18 cellular contexts compared by ENCODE assay signal in genomic region chr19:11273288-11273687, GRCh38. TPM values are rescaled to one million over a fixed set of nuclear protein-coding genes. Genes with fewer than 3 reads are reported as not detected.
DNase-seq lines count a peak whose midpoint lies in the region; ATAC-seq, FAIRE-seq and TF ChIP-seq lines count a peak whose summit lies in the region.
"Had no signal": no experiment of that assay in that cellular context is flagged by ENCODE, and none has a peak within 500 bp of the region (broad histone marks: within the 10 kb centered on the region; RNA-seq: fewer than 3 reads in every experiment).

No MANE protein-coding gene starts in this region.

- TF ChIP-seq EP300 in K562 (IDR thresholded peaks at IDR 0.05; ENCODE audit: low read length), result no peak

- H3K36me3 ChIP-seq in left ventricle myocardium inferior (no peaks in the 10 kb centered on the region), K562 (ENCODE audit: control insufficient read depth, insufficient read depth, low read length) (no peaks in the 10 kb centered on the region), mesendoderm (ENCODE audit: control insufficient read depth, insufficient read depth, low read length) (no peaks in the 10 kb centered on the region), PC-3 (ENCODE audit: low read depth, low read length) (no peaks in the 10 kb centered on the region)
- H3K36me3 ChIP-seq: BLaER1 had no signal

- H2BK15ac ChIP-seq in mesendoderm (replicated peaks; ENCODE audit: low read depth), result no peak overlapping the region

- H3K79me1 ChIP-seq in mesendoderm (ENCODE audit: low read length), result no peaks in the 10 kb centered on the region

- H3K4me3 ChIP-seq in left ventricle myocardium inferior (no peak overlapping the region), K562 (no peak overlapping the region), mesendoderm (ENCODE audit: low read length) (no peak overlapping the region), PC-3 (ENCODE audit: low read length) (no peak overlapping the region)
- H3K4me3 ChIP-seq: BLaER1, GM12878 had no signal

- TF ChIP-seq CTCF in left ventricle myocardium inferior (IDR thresholded peaks at IDR 0.05; ENCODE audit: borderline replicate concordance) (no peak), K562 (IDR thresholded peaks at IDR 0.05 in 2 of 3, conservative IDR thresholded peaks at IDR 0.05 in 1 of 3; ENCODE audit: insufficient read depth in 2 of 3, low read depth in 1 of 3, low read length in 3 of 3) (no peak), PC-3 (conservative IDR thresholded peaks at IDR 0.05; ENCODE audit: low read depth, low read length) (no peak)

- CTCF ChIA-PET in K562 (lab: Yijun Ruan, JAX; ENCODE audit: low intra/inter-chr PET ratio) (no interaction called here), PC-3 (lab: Charles Lee) (interaction anchor here (0.6 kb wide), 2 partner anchors 130 to 796 kb away, joined by 3 read pairs; no protein-coding TSS in a partner anchor)

- POLR2A ChIA-PET in K562 (lab: Yijun Ruan, JAX) (interaction anchor here (0.5 to 0.6 kb wide), 2 partner anchors 10 to 101 kb away, joined by 3 read pairs; partner anchors contain the start of gene SWSAP1), PC-3 (lab: Charles Lee; ENCODE audit: unreplicated experiment) (interaction anchor here (0.6 kb wide), 1 partner anchor 17 kb away, joined by 3 read pairs; no protein-coding TSS in a partner anchor)

- H3K23ac ChIP-seq in mesendoderm (ENCODE audit: low read length), result no peak overlapping the region

- H3K9ac ChIP-seq in K562 (ENCODE audit: insufficient read depth in 1 of 2, low read depth in 2 of 2, low read length in 2 of 2), result no peak overlapping the region
- H3K9ac ChIP-seq in mesendoderm (ENCODE audit: low read length), result no peak overlapping the region
- H3K9ac ChIP-seq in PC-3 (ENCODE audit: low read length), result no peak overlapping the region
- H3K9ac ChIP-seq: BLaER1 had no signal

- no peak overlapping the region for H3K18ac ChIP-seq in mesendoderm (ENCODE audit: low read length)

- H3K4me1 ChIP-seq in left ventricle myocardium inferior (peaks cover 24% of the 10 kb centered on the region), K562 (replicated peaks in 1 of 2; ENCODE audit: control insufficient read depth in 2 of 2, insufficient read depth in 2 of 2, low read length in 2 of 2) (peaks cover 0 to 5% of the 10 kb centered on the region in 2 experiments; a peak in 2 of 5 replicates), mesendoderm (ENCODE audit: control insufficient read depth, low read depth, low read length) (no peaks in the 10 kb centered on the region), PC-3 (ENCODE audit: insufficient read depth, low read length) (peaks cover 11% of the 10 kb centered on the region)

- no peaks in the 10 kb centered on the region for H3K9me1 ChIP-seq in K562 (ENCODE audit: control insufficient read depth, insufficient read depth, low read length)

- H3K4me2 ChIP-seq in K562 (ENCODE audit: insufficient read depth, low read length) (no peak overlapping the region), mesendoderm (ENCODE audit: low read length) (no peak overlapping the region), PC-3 (ENCODE audit: low read length) (no peak overlapping the region)
- H3K4me2 ChIP-seq: BLaER1 had no signal

- H2BK5ac ChIP-seq in mesendoderm (ENCODE audit: low read length), result no peak overlapping the region

- no peak overlapping the region for H3K4ac ChIP-seq in mesendoderm (ENCODE audit: low read depth, low read length)

- peaks cover 4% of the 10 kb centered on the region for H3F3A ChIP-seq in PC-3 (ENCODE audit: low read length, unreplicated experiment)

- 0% methylated on average over 2 of the region's 2 CpGs for WGBS in K562 (ENCODE audit: insufficient coverage, low coverage, missing lambda C conversion rate)
- no CpG with 5 or more reads among the region's 2 CpGs for WGBS in mesendoderm (ENCODE audit: extremely low coverage, insufficient coverage, low lambda C conversion rate)

- H3K79me2 ChIP-seq in K562 (ENCODE audit: control insufficient read depth, insufficient read depth, low read length), result no peaks in the 10 kb centered on the region
- H3K79me2 ChIP-seq in mesendoderm (ENCODE audit: control insufficient read depth, insufficient read depth, low read length), result no peaks in the 10 kb centered on the region
- H3K79me2 ChIP-seq in PC-3 (ENCODE audit: low read length), result no peaks in the 10 kb centered on the region

- H3K27ac ChIP-seq in left ventricle myocardium inferior (replicated peaks), result peak overlapping the region; percentile 77
- no peak overlapping the region for H3K27ac ChIP-seq in K562 (ENCODE audit: extremely low read depth, low read depth, low read length)
- no peak overlapping the region for H3K27ac ChIP-seq in mesendoderm (ENCODE audit: low read depth, low read length)
- H3K27ac ChIP-seq in PC-3 (ENCODE audit: low read length), result no peak overlapping the region
- H3K27ac ChIP-seq: BLaER1 had no signal

- FAIRE-seq in K562 (lab: Jason Lieb, UNC), result no peak
- FAIRE-seq: GM12878, HepG2, HTR-8/SVneo had no signal

- TF ChIP-seq POLR2A in K562 (conservative IDR thresholded peaks at IDR 0.05), result no peak

- H2BK120ac ChIP-seq in mesendoderm (ENCODE audit: low read depth, low read length), result no peak overlapping the region

- no peak overlapping the region for H2AK5ac ChIP-seq in mesendoderm (ENCODE audit: low read length)

- ATAC-seq in Right ventricle myocardium inferior, result no peak
- ATAC-seq in K562, result no peak
- ATAC-seq in HG02623 (IDR thresholded peaks at IDR 0.05; ENCODE audit: unreplicated experiment), result no peak
- ATAC-seq in PC-3, result no peak
- ATAC-seq: GM12878, HepG2 had no signal

- in situ Hi-C loops in K562 (cut with MboI), result no loop called here

- H4K8ac ChIP-seq in mesendoderm (ENCODE audit: low read depth, low read length), result no peak overlapping the region

- intact Hi-C loops in left ventricle myocardium inferior (cut with micrococcal nuclease), result no loop called here
- intact Hi-C loops in Right ventricle myocardium inferior (cut with DNase I), result no loop called here
- intact Hi-C loops in K562 (cut with micrococcal nuclease), result no loop called here
- intact Hi-C loops in PC-3 (cut with micrococcal nuclease), result no loop called here

- H3K9me3 ChIP-seq in left ventricle myocardium inferior (replicated peaks) (no peaks in the 10 kb centered on the region), K562 (replicated peaks; ENCODE audit: control insufficient read depth, insufficient read depth, low read depth, low read length) (no peaks in the 10 kb centered on the region), PC-3 (ENCODE audit: low read length) (no peaks in the 10 kb centered on the region)

- H3K9me2 ChIP-seq in PC-3 (replicated peaks; ENCODE audit: low read length), result no peaks in the 10 kb centered on the region

- no TSS peak for BruUV-seq in K562 (replicated peaks; lab: Mats Ljungman, UMichigan)
- BruUV-seq in PC-3 (replicated peaks; lab: Mats Ljungman, UMichigan), result no TSS peak

- H2AFZ ChIP-seq in K562 (ENCODE audit: low read depth, low read length) (no peak overlapping the region), PC-3 (ENCODE audit: low read length) (no peak overlapping the region)

- no peak overlapping the region for H4K5ac ChIP-seq in mesendoderm (ENCODE audit: low read length)

- H4K20me1 ChIP-seq in K562 (replicated peaks; ENCODE audit: control insufficient read depth, insufficient read depth, low read length) (no peaks in the 10 kb centered on the region), PC-3 (ENCODE audit: low read length) (no peaks in the 10 kb centered on the region)

- H3K27me3 ChIP-seq in left ventricle myocardium inferior (ENCODE audit: low read depth) (no peaks in the 10 kb centered on the region), K562 (ENCODE audit: control insufficient read depth in 2 of 2, insufficient read depth in 2 of 2, low read length in 2 of 2) (peaks cover 0 to 34% of the 10 kb centered on the region in 2 experiments; a peak in 3 of 5 replicates), mesendoderm (ENCODE audit: insufficient read depth, low read length, poor library complexity) (no peaks in the 10 kb centered on the region), PC-3 (ENCODE audit: low read length) (no peaks in the 10 kb centered on the region)

- no peak for TF ChIP-seq RAD21 in K562 (CRISPR knock-in tag; conservative IDR thresholded peaks at IDR 0.05 in 1 of 2, IDR thresholded peaks at IDR 0.05 in 1 of 2)

- DNase-seq in left ventricle myocardium inferior (no peak), Right ventricle myocardium inferior (ENCODE audit: missing footprints) (no peak), K562 (ENCODE audit: extremely low read depth in 1 of 4, low spot score in 3 of 4) (no peak), mesendoderm (peak; percentile 40), T1000 (lab: John Stamatoyannopoulos, UW) (no peak), PC-3 (no peak)
- DNase-seq: CD8-positive, alpha-beta memory T cell; DMS79; GOT3; H9; HFFc6 had no signal

- no peak overlapping the region for H3K56ac ChIP-seq in mesendoderm (ENCODE audit: low read length)

RNA-seq across cellular contexts. Expression of gene DOCK6, which starts 11.0 kb away (rescaled TPM):
- total RNA-seq in left ventricle myocardium inferior (43.2 TPM), Right ventricle myocardium inferior (35.1 TPM), K562 (2014; rRNA removed) (3.8 and 5.7 TPM in 2 replicates), K562 (2014; rRNA removed; fragmentation: Illumina TruSeq; extraction: Trizol) (2.0 and 2.4 TPM in 2 replicates), K562 (2015; rRNA removed; fragmentation: Illumina TruSeq; extraction: Trizol) (1.9 and 2.3 TPM in 2 replicates), K562 (2021) (19.3 and 20.2 TPM in 2 replicates), PC-3 (2014; rRNA removed) (28.0 and 29.4 TPM in 2 replicates)
- total RNA-seq in K562 (2011; cell fraction: chromatin; rRNA removed; ENCODE audit: low replicate concordance), result 79.9 and 184 TPM in 2 replicates
- 88.2 and 89.2 TPM in 2 replicates for total RNA-seq in K562 (2011; cell fraction: nucleolus; rRNA removed)
- total RNA-seq in K562 (2011; cell fraction: nucleoplasm; rRNA removed), result 65.6 and 76.9 TPM in 2 replicates
- polyA plus RNA-seq in K562 (2011; rRNA removed) (7.0 and 14.5 TPM in 2 replicates), K562 (2014; fragmentation: Illumina TruSeq; extraction: Trizol) (4.4 and 7.3 TPM in 2 replicates), K562 (2014; fragmentation: Nextera tagmentation; extraction: Ambion mirVana) (under 1 TPM; 0.35 to 0.46 TPM), K562 (2014; rRNA removed) (10.0 and 11.8 TPM in 2 replicates)
- 8.0 and 14.5 TPM in 2 replicates for polyA plus RNA-seq in K562 (2011; cell fraction: cytosol; rRNA removed)
- polyA plus RNA-seq in K562 (2011; cell fraction: nucleus; rRNA removed), result 78.6 and 79.9 TPM in 2 replicates
- polyA plus RNA-seq in K562 (2012), result 7.9 and 22.7 TPM in 2 replicates
- polyA minus RNA-seq in K562 (2011; rRNA and poly(A)+ RNA removed), result 5.3 and 5.8 TPM in 2 replicates
- polyA minus RNA-seq in K562 (2011; cell fraction: cytosol; rRNA and poly(A)+ RNA removed), result 8.8 and 17.8 TPM in 2 replicates
- 15.8 and 20.2 TPM in 2 replicates for polyA minus RNA-seq in K562 (2011; cell fraction: nucleus; rRNA and poly(A)+ RNA removed)
- polyA plus RNA-seq in mesendoderm (2013, experiment 1 of 2), result 15.1 TPM
- 15.3 TPM for polyA plus RNA-seq in mesendoderm (2013, experiment 2 of 2)

RNA-seq across cellular contexts. Expression of gene TSPAN16, which starts 22.7 kb away (rescaled TPM):
- not detected for total RNA-seq in left ventricle myocardium inferior
- total RNA-seq in Right ventricle myocardium inferior, result not detected
- total RNA-seq in K562 (2011; cell fraction: chromatin; rRNA removed; ENCODE audit: low replicate concordance), result not detected in 2 replicates
- total RNA-seq in K562 (2011; cell fraction: nucleolus; rRNA removed), result not detected in 2 replicates
- total RNA-seq in K562 (2011; cell fraction: nucleoplasm; rRNA removed), result not detected in 2 replicates
- total RNA-seq in K562 (2014; rRNA removed), result not detected in 2 replicates
- total RNA-seq in K562 (2014; rRNA removed; fragmentation: Illumina TruSeq; extraction: Trizol), result not detected in 2 replicates
- total RNA-seq in K562 (2015; rRNA removed; fragmentation: Illumina TruSeq; extraction: Trizol), result not detected in 2 replicates
- not detected in 2 replicates for total RNA-seq in K562 (2021)
- polyA plus RNA-seq in K562 (2011; rRNA removed), result not detected in 2 replicates
- not detected in 2 replicates for polyA plus RNA-seq in K562 (2011; cell fraction: cytosol; rRNA removed)
- polyA plus RNA-seq in K562 (2011; cell fraction: nucleus; rRNA removed), result not detected in 2 replicates
- polyA plus RNA-seq in K562 (2012), result not detected in 2 replicates
- polyA plus RNA-seq in K562 (2014; fragmentation: Illumina TruSeq; extraction: Trizol), result not detected in 2 replicates
- polyA plus RNA-seq in K562 (2014; fragmentation: Nextera tagmentation; extraction: Ambion mirVana), result not detected
- not detected in 2 replicates for polyA plus RNA-seq in K562 (2014; rRNA removed)
- not detected in 2 replicates for polyA minus RNA-seq in K562 (2011; rRNA and poly(A)+ RNA removed)
- polyA minus RNA-seq in K562 (2011; cell fraction: cytosol; rRNA and poly(A)+ RNA removed), result not detected in 2 replicates
- not detected in 2 replicates for polyA minus RNA-seq in K562 (2011; cell fraction: nucleus; rRNA and poly(A)+ RNA removed)
- polyA plus RNA-seq in mesendoderm (2013, experiment 1 of 2), result not detected
- not detected for polyA plus RNA-seq in mesendoderm (2013, experiment 2 of 2)
- total RNA-seq in PC-3 (2014; rRNA removed), result not detected in 2 replicates
- total RNA-seq: A673; CD8-positive, alpha-beta memory T cell; G401; GM12878; H9; HepG2; HFFc6 had no signal
- polyA plus RNA-seq: CD8-positive, alpha-beta memory T cell; GM12878; HepG2 had no signal

RNA-seq across cellular contexts. Expression of gene ANGPTL8, which starts 33.9 kb away (rescaled TPM):
- total RNA-seq in left ventricle myocardium inferior, result not detected
- 0.87 TPM for total RNA-seq in Right ventricle myocardium inferior
- not detected in 2 replicates for total RNA-seq in K562 (2011; cell fraction: chromatin; rRNA removed; ENCODE audit: low replicate concordance)
- total RNA-seq in K562 (2011; cell fraction: nucleolus; rRNA removed), result not detected in 2 replicates
- not detected in 2 replicates for total RNA-seq in K562 (2011; cell fraction: nucleoplasm; rRNA removed)
- total RNA-seq in K562 (2014; rRNA removed), result not detected in 2 replicates
- not detected in 2 replicates for total RNA-seq in K562 (2014; rRNA removed; fragmentation: Illumina TruSeq; extraction: Trizol)
- total RNA-seq in K562 (2015; rRNA removed; fragmentation: Illumina TruSeq; extraction: Trizol), result not detected in 2 replicates
- total RNA-seq in K562 (2021), result not detected in 2 replicates
- not detected in 2 replicates for polyA plus RNA-seq in K562 (2011; rRNA removed)
- polyA plus RNA-seq in K562 (2011; cell fraction: cytosol; rRNA removed), result not detected in 2 replicates
- not detected in 2 replicates for polyA plus RNA-seq in K562 (2011; cell fraction: nucleus; rRNA removed)
- not detected in 2 replicates for polyA plus RNA-seq in K562 (2012)
- not detected in 2 replicates for polyA plus RNA-seq in K562 (2014; fragmentation: Illumina TruSeq; extraction: Trizol)
- polyA plus RNA-seq in K562 (2014; fragmentation: Nextera tagmentation; extraction: Ambion mirVana), result not detected
- polyA plus RNA-seq in K562 (2014; rRNA removed), result not detected in 2 replicates
- not detected in 2 replicates for polyA minus RNA-seq in K562 (2011; rRNA and poly(A)+ RNA removed)
- polyA minus RNA-seq in K562 (2011; cell fraction: cytosol; rRNA and poly(A)+ RNA removed), result not detected in 2 replicates
- polyA minus RNA-seq in K562 (2011; cell fraction: nucleus; rRNA and poly(A)+ RNA removed), result not detected in 2 replicates
- not detected for polyA plus RNA-seq in mesendoderm (2013, experiment 1 of 2)
- polyA plus RNA-seq in mesendoderm (2013, experiment 2 of 2), result not detected
- total RNA-seq in PC-3 (2014; rRNA removed), result not detected in 2 replicates
- total RNA-seq: A673; CD8-positive, alpha-beta memory T cell; G401; GM12878; H9; HFFc6 had no signal
- polyA plus RNA-seq: CD8-positive, alpha-beta memory T cell; GM12878 had no signal
